Comparison of ENCODE assay signal across 8 cellular contexts in the genomic region with DNA sequence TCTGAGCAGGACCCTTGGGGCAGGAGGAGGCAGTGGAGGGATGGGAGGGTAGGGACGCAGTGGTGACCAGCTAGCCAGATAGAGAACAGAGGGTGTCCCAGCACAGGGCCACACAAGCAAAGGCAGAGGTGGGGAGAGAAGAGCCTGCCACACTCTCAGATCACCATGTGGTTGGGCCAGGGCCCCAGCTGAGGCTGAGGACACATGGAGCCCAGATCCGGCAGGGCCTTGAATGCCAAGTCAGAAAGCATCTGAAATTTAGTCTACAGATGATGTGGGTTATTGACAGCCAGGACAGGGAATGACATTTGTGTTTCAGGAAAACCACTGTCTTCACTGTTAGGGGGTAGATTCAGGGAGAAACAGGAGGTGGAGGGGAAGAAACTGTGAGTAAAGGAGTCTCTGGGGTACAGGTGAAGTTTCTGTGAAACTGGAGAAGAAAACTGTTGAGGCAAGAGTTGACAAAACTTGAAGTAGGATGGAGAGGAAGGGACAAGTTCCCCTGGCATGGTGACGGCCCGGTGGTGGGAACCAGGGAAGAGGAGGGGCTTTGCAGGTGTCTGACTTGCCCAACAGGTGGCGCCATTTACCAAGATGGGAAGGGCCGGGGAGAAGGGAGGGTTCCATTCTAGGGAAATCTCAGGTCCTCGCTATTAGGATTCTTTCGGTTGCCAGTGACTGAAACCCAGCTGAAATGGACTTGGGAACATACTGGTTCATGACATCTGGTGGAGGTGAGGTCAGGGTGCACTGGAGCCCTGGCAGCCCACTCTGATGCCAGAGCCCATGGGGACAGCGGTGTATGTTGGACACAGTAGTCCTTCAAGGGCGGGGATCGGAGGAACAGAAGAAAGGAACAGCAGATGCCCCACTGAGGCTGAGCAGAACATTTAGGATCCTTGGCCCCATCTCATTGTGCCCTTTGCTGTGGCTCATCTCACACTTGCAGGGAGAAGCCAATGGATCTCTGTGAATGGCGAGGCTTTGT.
DNase-seq lines count a peak whose midpoint lies in the region; ATAC-seq and TF ChIP-seq lines count a peak whose summit lies in the region.

No MANE protein-coding gene starts in this region.

- TF ChIP-seq POLR2A in testis (IDR thresholded peaks at IDR 0.05) = no peak

- no peak overlapping the region for H3K4me3 ChIP-seq in BE2C (ENCODE audit: low read depth, low read length)
- no peak overlapping the region for H3K4me3 ChIP-seq in coronary artery
- no peak overlapping the region for H3K4me3 ChIP-seq in testis

- DNase-seq in BE2C (peak; percentile 80), KG1 (lab: John Stamatoyannopoulos, UW) (peak; percentile 18), SW480 (ENCODE audit: low spot score) (peak; percentile 31), coronary artery (ENCODE audit: low spot score) (no peak), medulla oblongata (ENCODE audit: extremely low spot score) (peak; percentile 71), testis (peak; percentile 64)

- ATAC-seq in GM18868 (IDR thresholded peaks at IDR 0.05; ENCODE audit: unreplicated experiment) (peak; percentile 74), HG02870 (IDR thresholded peaks at IDR 0.05; ENCODE audit: unreplicated experiment) (no peak)

- H3K9me3 ChIP-seq in BE2C = no peaks in the 10 kb centered on the region
- H3K9me3 ChIP-seq in testis = no peaks in the 10 kb centered on the region

- intact Hi-C loops in testis (cut with DNase I; ENCODE audit: low total_unique reads) = no loop called here

- H3K27ac ChIP-seq in coronary artery (no peak overlapping the region), testis (no peak overlapping the region)

- H3K36me3 ChIP-seq in BE2C (no peaks in the 10 kb centered on the region), testis (ENCODE audit: low read depth, missing control alignments) (no peaks in the 10 kb centered on the region)

- H3K4me1 ChIP-seq in BE2C (no peaks in the 10 kb centered on the region), testis (no peaks in the 10 kb centered on the region)

- peaks cover 11% of the 10 kb centered on the region for H3K27me3 ChIP-seq in BE2C
- no peaks in the 10 kb centered on the region for H3K27me3 ChIP-seq in testis

- peak; percentile 92 for TF ChIP-seq CTCF in BE2C (IDR thresholded peaks at IDR 0.05; ENCODE audit: low read depth, low read length)
- TF ChIP-seq CTCF in coronary artery (IDR thresholded peaks at IDR 0.05) = peak; percentile 78
- peak in 2 of 3 experiments; percentile 60 to 61 for TF ChIP-seq CTCF in testis (IDR thresholded peaks at IDR 0.05)

- WGBS in testis, 2 donors = 58 to 69% methylated on average over 12 of the region's 12 CpGs
